ENCODE assay signal across 8 cellular contexts in genomic region chr1:20151906-20152598, GRCh38. TPM values are rescaled to one million over a fixed set of nuclear protein-coding genes. Genes with fewer than 3 reads are reported as not detected.
A peak's percentile ranks its signal among the peaks of the same experiment; 100 is the strongest.
DNase-seq lines count a peak whose midpoint lies in the region; ATAC-seq and TF ChIP-seq lines count a peak whose summit lies in the region.

No MANE protein-coding gene starts in this region.

- H3K27me3 ChIP-seq in RWPE2 (ENCODE audit: insufficient read depth, poor library complexity, severe bottlenecking), result no peaks in the 10 kb centered on the region

- peak overlapping the region; percentile 41 for H3K4me3 Mint-ChIP-seq in neural crest cell
- H3K4me3 Mint-ChIP-seq in stimulated activated naive CD8-positive, alpha-beta T cell treated with anti-CD3 and anti-CD28 coated beads, Interleukin-15, Interleukin-2, amounts not matched to agents 100 ng/mL and 50 ng/mL, for 24 hours, result peak overlapping the region; percentile 62

- peak; percentile 69 for ATAC-seq in GM18505 (IDR thresholded peaks at IDR 0.05; ENCODE audit: unreplicated experiment)
- ATAC-seq in RWPE2 (ENCODE audit: low read depth), result peak; percentile 90

- no peaks in the 10 kb centered on the region for H3K27me3 Mint-ChIP-seq in neural crest cell (ENCODE audit: low read depth)
- no peaks in the 10 kb centered on the region for H3K27me3 Mint-ChIP-seq in stimulated activated naive CD8-positive, alpha-beta T cell treated with anti-CD3 and anti-CD28 coated beads, Interleukin-15, Interleukin-2, amounts not matched to agents 100 ng/mL and 50 ng/mL, for 24 hours

- TF ChIP-seq CTCF in 22Rv1 (IDR thresholded peaks at IDR 0.05), result peak; percentile 91
- TF ChIP-seq CTCF in RWPE2 (IDR thresholded peaks at IDR 0.05; ENCODE audit: poor library complexity, severe bottlenecking), result peak; percentile 90
- peak; percentile 93 for TF ChIP-seq CTCF in neural crest cell (conservative IDR thresholded peaks at IDR 0.05)

- DNase-seq in KG1 (lab: John Stamatoyannopoulos, UW), result peak; percentile 53
- no peak for DNase-seq in RWPE2 (ENCODE audit: low spot score)
- peak; percentile 32 for DNase-seq in activated gamma-delta T cell (lab: John Stamatoyannopoulos, UW)
- peak; percentile 33 for DNase-seq in foreskin melanocyte
- peak; percentile 86 for DNase-seq in neural crest cell (ENCODE audit: low read depth, low spot score)

- H3K36me3 Mint-ChIP-seq in neural crest cell (ENCODE audit: low read depth), result no peaks in the 10 kb centered on the region
- no peaks in the 10 kb centered on the region for H3K36me3 Mint-ChIP-seq in stimulated activated naive CD8-positive, alpha-beta T cell treated with anti-CD3 and anti-CD28 coated beads, Interleukin-15, Interleukin-2, amounts not matched to agents 100 ng/mL and 50 ng/mL, for 24 hours (ENCODE audit: low read depth)

- H3K27ac Mint-ChIP-seq in neural crest cell (ENCODE audit: unreplicated experiment), result no peak overlapping the region
- no peak overlapping the region for H3K27ac Mint-ChIP-seq in stimulated activated naive CD8-positive, alpha-beta T cell treated with anti-CD3 and anti-CD28 coated beads, Interleukin-15, Interleukin-2, amounts not matched to agents 100 ng/mL and 50 ng/mL, for 24 hours

- no peak for TF ChIP-seq POLR2A in GM18505 (IDR thresholded peaks at IDR 0.05; ENCODE audit: borderline replicate concordance, extremely low read depth, insufficient read depth, insufficient read length)

- H3K27ac ChIP-seq in 22Rv1, result no peak overlapping the region
- no peak overlapping the region for H3K27ac ChIP-seq in RWPE2 (ENCODE audit: poor library complexity, severe bottlenecking)

- H3K9me3 Mint-ChIP-seq in neural crest cell, result no peaks in the 10 kb centered on the region
- H3K9me3 Mint-ChIP-seq in stimulated activated naive CD8-positive, alpha-beta T cell treated with anti-CD3 and anti-CD28 coated beads, Interleukin-15, Interleukin-2, amounts not matched to agents 100 ng/mL and 50 ng/mL, for 24 hours, result no peaks in the 10 kb centered on the region

- H3K9me3 ChIP-seq in RWPE2 (ENCODE audit: severe bottlenecking), result no peaks in the 10 kb centered on the region

- no peaks in the 10 kb centered on the region for H3K36me3 ChIP-seq in RWPE2 (ENCODE audit: low read depth)

- H3K4me3 ChIP-seq in RWPE2 (ENCODE audit: severe bottlenecking), result peak overlapping the region; percentile 4

- peaks cover 11% of the 10 kb centered on the region for H3K4me1 Mint-ChIP-seq in neural crest cell
- peaks cover 8% of the 10 kb centered on the region for H3K4me1 Mint-ChIP-seq in stimulated activated naive CD8-positive, alpha-beta T cell treated with anti-CD3 and anti-CD28 coated beads, Interleukin-15, Interleukin-2, amounts not matched to agents 100 ng/mL and 50 ng/mL, for 24 hours (ENCODE audit: low read depth)

- no peaks in the 10 kb centered on the region for H3K4me1 ChIP-seq in RWPE2 (ENCODE audit: insufficient read depth, poor library complexity, severe bottlenecking)

RNA-seq across cellular contexts. Expression of gene PLA2G2F, which starts 12.9 kb away (rescaled TPM):
- not detected in 2 replicates for total RNA-seq in neural crest cell

RNA-seq across cellular contexts. Expression of gene PLA2G2D, which starts 32.7 kb away (rescaled TPM):
- not detected in 2 replicates for total RNA-seq in neural crest cell

RNA-seq across cellular contexts. Expression of gene UBXN10, which starts 33.8 kb away (rescaled TPM):
- total RNA-seq in neural crest cell, result 1.3 and 1.4 TPM in 2 replicates

RNA-seq across cellular contexts. Expression of gene PLA2G2C, which starts 34.3 kb away (rescaled TPM):
- not detected in 2 replicates for total RNA-seq in neural crest cell
